Comparison of ENCODE assay signal across 10 cellular contexts in genomic region chr12:124497039-124497438, GRCh38.
DNase-seq lines count a peak whose midpoint lies in the region; ATAC-seq, FAIRE-seq and TF ChIP-seq lines count a peak whose summit lies in the region.
"Had no signal": no experiment of that assay in that cellular context is flagged by ENCODE, and none has a peak within 500 bp of the region (broad histone marks: within the 10 kb centered on the region; RNA-seq: fewer than 3 reads in every experiment).

No MANE protein-coding gene starts in this region.

- TF ChIP-seq CTCF in bronchial epithelial cell (IDR thresholded peaks at IDR 0.05; ENCODE audit: insufficient read depth, low read length, severe bottlenecking) = no peak
- TF ChIP-seq CTCF in right atrium auricular region (IDR thresholded peaks at IDR 0.05) = no peak
- TF ChIP-seq CTCF in stomach (IDR thresholded peaks at IDR 0.05) = no peak
- no peak for TF ChIP-seq CTCF in Peyer's patch (IDR thresholded peaks at IDR 0.05)

- H3K4me1 ChIP-seq in GM23248 (ENCODE audit: insufficient read depth) (peaks cover 35% of the 10 kb centered on the region), right atrium auricular region (peaks cover 0 to 82% of the 10 kb centered on the region in 2 donors), stomach (peaks cover 40 to 67% (median 55%) of the 10 kb centered on the region in 4 donors), Peyer's patch (peaks cover 0 to 46% (median 22%) of the 10 kb centered on the region in 4 donors)

- intact Hi-C loops in stomach (cut with DNase I; ENCODE audit: low total_unique reads) = no loop called here

- H3K36me3 ChIP-seq in GM23248 (ENCODE audit: low read depth) (no peaks in the 10 kb centered on the region), bronchial epithelial cell (ENCODE audit: control insufficient read depth, insufficient read depth, low read length) (peaks cover 13% of the 10 kb centered on the region), right atrium auricular region (peaks cover 17% of the 10 kb centered on the region), stomach (peaks cover 10 to 33% (median 32%) of the 10 kb centered on the region in 4 donors), Peyer's patch (peaks cover 0 to 13% (median 0%) of the 10 kb centered on the region in 3 donors)

- H2AFZ ChIP-seq in GM23248 = no peak overlapping the region

- peaks cover 85% of the 10 kb centered on the region for H3K79me2 ChIP-seq in GM23248 (ENCODE audit: insufficient read depth)

- FAIRE-seq in bronchial epithelial cell (lab: Jason Lieb, UNC) = no peak

- TF ChIP-seq EP300 in stomach (IDR thresholded peaks at IDR 0.05) = no peak

- peaks cover 21% of the 10 kb centered on the region for H3F3A ChIP-seq in GM23248 (ENCODE audit: insufficient read depth)

- peak overlapping the region; percentile 26; the same call in 1 of the 2 replicates for H3K4me3 ChIP-seq in GM23248
- H3K4me3 ChIP-seq in bronchial epithelial cell (ENCODE audit: low read depth, low read length) = no peak overlapping the region
- no peak overlapping the region for H3K4me3 ChIP-seq in right atrium auricular region
- no peak overlapping the region for H3K4me3 ChIP-seq in stomach
- no peak overlapping the region for H3K4me3 ChIP-seq in Peyer's patch

- H3K4me2 ChIP-seq in GM23248 (ENCODE audit: unreplicated experiment) = peak overlapping the region; percentile 59

- ATAC-seq in SK-N-SH treated with all-trans-retinoic acid at 6 μM for 48 hours (no peak), HG03135 (IDR thresholded peaks at IDR 0.05; ENCODE audit: unreplicated experiment) (no peak)
- ATAC-seq: activated T-helper 17 cell treated with anti-CD3 and anti-CD28 coated beads, Interleukin-2, amount 50 U/mL, for 72 hours had no signal

- peaks cover 4% of the 10 kb centered on the region; the same call in 1 of the 2 replicates for H4K20me1 ChIP-seq in GM23248 (ENCODE audit: insufficient read depth)

- 3% methylated on average over 13 of the region's 13 CpGs for WGBS in GM23248 (ENCODE audit: low coverage in 1 of 2, low lambda C conversion rate in 2 of 2, missing lambda C conversion rate in 2 of 2), 2 experiments
- WGBS in stomach, 5 donors = 55 to 70% (median 68%) methylated on average over 13 of the region's 13 CpGs

- TF ChIP-seq POLR2A in stomach (IDR thresholded peaks at IDR 0.05) (no peak), Peyer's patch (IDR thresholded peaks at IDR 0.05) (no peak)

- H3K27ac ChIP-seq in GM23248 = peak overlapping the region; percentile 98
- H3K27ac ChIP-seq in right atrium auricular region = peak overlapping the region; percentile 71 to 79
- peak overlapping the region in 3 of 5 donors; percentile 62 to 75 (median 68) for H3K27ac ChIP-seq in stomach
- H3K27ac ChIP-seq in Peyer's patch = peak overlapping the region in 2 of 4 donors; percentile 24 to 39

- H3K9me3 ChIP-seq in GM23248 (ENCODE audit: low read depth) (no peaks in the 10 kb centered on the region), right atrium auricular region (no peaks in the 10 kb centered on the region), stomach (no peaks in the 10 kb centered on the region), Peyer's patch (no peaks in the 10 kb centered on the region)

- no peaks in the 10 kb centered on the region for H3K9me2 ChIP-seq in GM23248 (ENCODE audit: insufficient read depth)

- in situ Hi-C loops in GM23248 (cut with MboI) = no loop called here

- peak overlapping the region; percentile 81 for H3K9ac ChIP-seq in GM23248

- DNase-seq in GM23248 (peak; percentile 94), bronchial epithelial cell (ENCODE audit: low read depth) (peak; percentile 23), right atrium auricular region (ENCODE audit: low spot score) (peak; percentile 78), stomach (no peak), iPS-NIHi11 (ENCODE audit: low spot score) (no peak), Peyer's patch (no peak)
- DNase-seq: effector CD8-positive, alpha-beta T cell had no signal

- no peaks in the 10 kb centered on the region for H3K27me3 ChIP-seq in GM23248 (replicated peaks; ENCODE audit: insufficient read depth)
- H3K27me3 ChIP-seq in bronchial epithelial cell (ENCODE audit: control insufficient read depth, insufficient read depth, low read length) = no peaks in the 10 kb centered on the region
- H3K27me3 ChIP-seq in right atrium auricular region = no peaks in the 10 kb centered on the region
- no peaks in the 10 kb centered on the region for H3K27me3 ChIP-seq in stomach
- no peaks in the 10 kb centered on the region for H3K27me3 ChIP-seq in Peyer's patch

TF ChIP-seq in SK-N-SH treated with all-trans-retinoic acid at 6 μM for 48 hours, 23 proteins besides CTCF, POLR2A, EP300 and RAD21:
- TF ChIP-seq GLIS3 (CRISPR knock-in tag; IDR thresholded peaks at IDR 0.05) (no peak), CSDC2 (CRISPR knock-in tag; IDR thresholded peaks at IDR 0.05) (no peak), ZNF70 (CRISPR knock-in tag; IDR thresholded peaks at IDR 0.05) (no peak), RARB (CRISPR knock-in tag; IDR thresholded peaks at IDR 0.05) (no peak), PPARA (CRISPR knock-in tag; IDR thresholded peaks at IDR 0.05; ENCODE audit: borderline replicate concordance) (no peak), ZFP30 (CRISPR knock-in tag; IDR thresholded peaks at IDR 0.05) (no peak), CSRNP3 (CRISPR knock-in tag; IDR thresholded peaks at IDR 0.05) (no peak), ZFP3 (CRISPR knock-in tag; IDR thresholded peaks at IDR 0.05) (no peak)
- TF ChIP-seq, protein P1, sequence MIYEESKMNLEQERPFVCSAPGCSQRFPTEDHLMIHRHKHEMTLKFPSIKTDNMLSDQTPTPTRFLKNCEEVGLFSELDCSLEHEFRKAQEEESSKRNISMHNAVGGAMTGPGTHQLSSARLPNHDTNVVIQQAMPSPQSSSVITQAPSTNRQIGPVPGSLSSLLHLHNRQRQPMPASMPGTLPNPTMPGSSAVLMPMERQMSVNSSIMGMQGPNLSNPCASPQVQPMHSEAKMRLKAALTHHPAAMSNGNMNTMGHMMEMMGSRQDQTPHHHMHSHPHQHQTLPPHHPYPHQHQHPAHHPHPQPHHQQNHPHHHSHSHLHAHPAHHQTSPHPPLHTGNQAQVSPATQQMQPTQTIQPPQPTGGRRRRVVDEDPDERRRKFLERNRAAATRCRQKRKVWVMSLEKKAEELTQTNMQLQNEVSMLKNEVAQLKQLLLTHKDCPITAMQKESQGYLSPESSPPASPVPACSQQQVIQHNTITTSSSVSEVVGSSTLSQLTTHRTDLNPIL (CRISPR knock-in tag; IDR thresholded peaks at IDR 0.05; ENCODE audit: low read depth) = no peak
- TF ChIP-seq, protein P2, sequence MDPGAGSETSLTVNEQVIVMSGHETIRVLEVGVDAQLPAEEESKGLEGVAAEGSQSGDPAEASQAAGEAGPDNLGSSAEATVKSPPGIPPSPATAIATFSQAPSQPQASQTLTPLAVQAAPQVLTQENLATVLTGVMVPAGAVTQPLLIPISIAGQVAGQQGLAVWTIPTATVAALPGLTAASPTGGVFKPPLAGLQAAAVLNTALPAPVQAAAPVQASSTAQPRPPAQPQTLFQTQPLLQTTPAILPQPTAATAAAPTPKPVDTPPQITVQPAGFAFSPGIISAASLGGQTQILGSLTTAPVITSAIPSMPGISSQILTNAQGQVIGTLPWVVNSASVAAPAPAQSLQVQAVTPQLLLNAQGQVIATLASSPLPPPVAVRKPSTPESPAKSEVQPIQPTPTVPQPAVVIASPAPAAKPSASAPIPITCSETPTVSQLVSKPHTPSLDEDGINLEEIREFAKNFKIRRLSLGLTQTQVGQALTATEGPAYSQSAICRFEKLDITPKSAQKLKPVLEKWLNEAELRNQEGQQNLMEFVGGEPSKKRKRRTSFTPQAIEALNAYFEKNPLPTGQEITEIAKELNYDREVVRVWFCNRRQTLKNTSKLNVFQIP (CRISPR knock-in tag; IDR thresholded peaks at IDR 0.05; ENCODE audit: borderline replicate concordance, low read depth) = no peak

Comparison
In these comparisons a context has a peak if more than half of its experiments do, and no peak if none do; other contexts are left out.
1. DNase-seq: peak in GM23248 (single experiment), bronchial epithelial cell (single experiment) and right atrium auricular region (single experiment); none in stomach (single experiment), iPS-NIHi11 (single experiment) and Peyer's patch (0 of 3).